8 cellular contexts compared by ENCODE assay signal in the genomic region with DNA sequence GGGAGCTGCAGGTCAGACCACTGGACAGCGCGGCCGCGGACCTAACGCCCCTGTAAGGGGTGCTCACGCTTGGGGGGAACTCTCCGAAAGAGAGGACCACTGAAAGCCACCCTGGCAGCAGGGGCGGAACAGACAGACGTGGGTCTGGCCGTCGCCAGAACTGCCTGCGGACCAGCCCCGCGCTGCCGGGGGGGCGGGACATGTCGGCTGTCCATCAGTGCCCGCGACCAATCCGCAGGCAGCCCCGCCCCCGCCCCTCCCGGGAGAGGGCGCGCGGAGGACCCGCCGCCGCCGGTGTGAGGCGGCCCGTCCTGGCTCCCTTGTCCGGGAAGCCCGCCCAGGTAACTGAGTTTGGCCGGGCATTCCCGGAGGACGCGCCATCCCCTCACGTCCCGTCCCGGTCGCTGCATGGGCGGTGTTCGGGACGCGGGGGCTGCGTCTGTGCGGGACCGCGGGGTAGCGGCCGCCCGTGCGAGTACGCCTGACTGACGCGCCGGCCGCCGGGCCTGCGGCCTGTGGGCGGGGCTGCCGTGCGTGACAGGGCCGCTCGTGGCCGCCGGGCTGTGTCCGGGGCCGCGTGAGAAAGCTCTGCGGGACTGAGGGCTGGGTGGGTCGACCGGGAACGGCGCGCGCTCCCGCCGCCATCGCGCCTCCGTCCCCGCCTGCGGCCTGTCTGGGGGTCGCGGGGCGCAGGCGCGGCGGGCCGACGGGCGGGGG. TPM values are rescaled to one million over a fixed set of nuclear protein-coding genes. Genes with fewer than 3 reads are reported as not detected.
DNase-seq lines count a peak whose midpoint lies in the region; ATAC-seq and TF ChIP-seq lines count a peak whose summit lies in the region.

No MANE protein-coding gene starts in this region.

- H3K9me3 Mint-ChIP-seq in stimulated activated naive CD8-positive, alpha-beta T cell treated with anti-CD3 and anti-CD28 coated beads, Interleukin-15, Interleukin-2, amounts not matched to agents 100 ng/mL and 50 ng/mL, for 24 hours: no peaks in the 10 kb centered on the region

- H3K4me3 Mint-ChIP-seq in stimulated activated naive CD8-positive, alpha-beta T cell treated with anti-CD3 and anti-CD28 coated beads, Interleukin-15, Interleukin-2, amounts not matched to agents 100 ng/mL and 50 ng/mL, for 24 hours: peak overlapping the region; percentile 86

- peaks cover 22% of the 10 kb centered on the region for H4K20me1 ChIP-seq in neural cell (ENCODE audit: insufficient read depth)

- peak overlapping the region; percentile 85 for H3K27ac ChIP-seq in neural cell (ENCODE audit: low read length)

- H2AFZ ChIP-seq in neural cell (ENCODE audit: low read depth, low read length): peak overlapping the region; percentile 25

- H3K9me2 ChIP-seq in neural cell (ENCODE audit: insufficient read depth, low read length): no peaks in the 10 kb centered on the region

- DNase-seq in DMS153 (lab: John Stamatoyannopoulos, UW) (peak; percentile 72), RPMI7951 (ENCODE audit: low read depth) (peak; percentile 86), activated gamma-delta T cell (lab: John Stamatoyannopoulos, UW) (peak; percentile 76), fibroblast of the conjunctiva (ENCODE audit: low read depth) (peak; percentile 60)

- H3K27me3 ChIP-seq in neural cell (ENCODE audit: insufficient read depth, low read depth, low read length): no peaks in the 10 kb centered on the region

- peak; percentile 53 for ATAC-seq in GM21529 (IDR thresholded peaks at IDR 0.05; ENCODE audit: unreplicated experiment)

- peak overlapping the region; percentile 95 for H3K9ac ChIP-seq in neural cell (ENCODE audit: low read length)

- H3K27me3 Mint-ChIP-seq in stimulated activated naive CD8-positive, alpha-beta T cell treated with anti-CD3 and anti-CD28 coated beads, Interleukin-15, Interleukin-2, amounts not matched to agents 100 ng/mL and 50 ng/mL, for 24 hours: no peaks in the 10 kb centered on the region

- H3F3A ChIP-seq in neural cell (ENCODE audit: insufficient read depth, low read length, poor library complexity, severe bottlenecking): no peaks in the 10 kb centered on the region

- H3K4me1 Mint-ChIP-seq in stimulated activated naive CD8-positive, alpha-beta T cell treated with anti-CD3 and anti-CD28 coated beads, Interleukin-15, Interleukin-2, amounts not matched to agents 100 ng/mL and 50 ng/mL, for 24 hours (ENCODE audit: low read depth): peaks cover 65% of the 10 kb centered on the region

- H3K36me3 ChIP-seq in neural cell (ENCODE audit: insufficient read depth, low read length): no peaks in the 10 kb centered on the region

- peaks cover 44% of the 10 kb centered on the region for H3K79me2 ChIP-seq in neural cell (replicated peaks; ENCODE audit: insufficient read depth, low read length)

- H3K36me3 Mint-ChIP-seq in stimulated activated naive CD8-positive, alpha-beta T cell treated with anti-CD3 and anti-CD28 coated beads, Interleukin-15, Interleukin-2, amounts not matched to agents 100 ng/mL and 50 ng/mL, for 24 hours (ENCODE audit: low read depth): peaks cover 16% of the 10 kb centered on the region

- no peak for TF ChIP-seq CTCF in neural cell (IDR thresholded peaks at IDR 0.05; ENCODE audit: poor library complexity, severe bottlenecking)

- no peak for TF ChIP-seq RAD21 in Ishikawa (IDR thresholded peaks at IDR 0.05; ENCODE audit: low read depth)
- TF ChIP-seq RAD21 in neural cell (conservative IDR thresholded peaks at IDR 0.05): no peak

- H3K27ac Mint-ChIP-seq in stimulated activated naive CD8-positive, alpha-beta T cell treated with anti-CD3 and anti-CD28 coated beads, Interleukin-15, Interleukin-2, amounts not matched to agents 100 ng/mL and 50 ng/mL, for 24 hours: no peak overlapping the region

- H3K4me3 ChIP-seq in neural cell (ENCODE audit: low read length): peak overlapping the region; percentile 87

- H3K9me3 ChIP-seq in neural cell (ENCODE audit: low read length): no peaks in the 10 kb centered on the region

- peak overlapping the region; percentile 46 for H3K4me2 ChIP-seq in neural cell (ENCODE audit: low read length)

- TF ChIP-seq EP300 in Ishikawa (IDR thresholded peaks at IDR 0.05; ENCODE audit: borderline replicate concordance): no peak
- peak; percentile 77 for TF ChIP-seq EP300 in neural cell (conservative IDR thresholded peaks at IDR 0.05; ENCODE audit: poor library complexity, severe bottlenecking)

TF ChIP-seq in Ishikawa, 13 proteins besides CTCF, POLR2A, EP300 and RAD21:
- TF ChIP-seq TEAD4 (IDR thresholded peaks at IDR 0.05) (no peak), EGR1 (IDR thresholded peaks at IDR 0.05) (peak; percentile 23), CEBPB (IDR thresholded peaks at IDR 0.05) (no peak), YY1 (IDR thresholded peaks at IDR 0.05; ENCODE audit: low read depth) (no peak), ZBTB7A (IDR thresholded peaks at IDR 0.05; ENCODE audit: low read depth) (no peak), MAX (IDR thresholded peaks at IDR 0.05) (peak; percentile 62), FOXM1 (IDR thresholded peaks at IDR 0.05; ENCODE audit: borderline replicate concordance, low read depth) (no peak), TAF1 (IDR thresholded peaks at IDR 0.05; ENCODE audit: low read depth) (peak; percentile 62; the same call in 1 of the 2 replicates), REST (IDR thresholded peaks at IDR 0.05; ENCODE audit: low read depth) (no peak)

TF ChIP-seq in neural cell, 6 proteins besides CTCF, POLR2A, EP300 and RAD21:
- TF ChIP-seq TAF1 (IDR thresholded peaks at IDR 0.05; ENCODE audit: low read depth): peak; percentile 55
- no peak for TF ChIP-seq SMC3 (conservative IDR thresholded peaks at IDR 0.05; ENCODE audit: poor library complexity)
- no peak for TF ChIP-seq EZH2 (IDR thresholded peaks at IDR 0.05; ENCODE audit: borderline replicate concordance, insufficient read depth, low read length, poor library complexity, severe bottlenecking)
- peak; percentile 56 for TF ChIP-seq REST (IDR thresholded peaks at IDR 0.05; ENCODE audit: borderline replicate concordance)
- peak; percentile 78 for TF ChIP-seq MXI1 (conservative IDR thresholded peaks at IDR 0.05; ENCODE audit: poor library complexity, severe bottlenecking)
- TF ChIP-seq POLR2AphosphoS5 (IDR thresholded peaks at IDR 0.05): peak; percentile 96

RNA-seq across cellular contexts. Expression of gene PLCG1, which starts 0.5 kb away (rescaled TPM):
- 32.4 and 38.1 TPM in 2 replicates for total RNA-seq in RPMI7951 (2014; rRNA removed; shearing (Covaris generic))
- polyA plus RNA-seq in neural cell: 164 and 243 TPM in 2 replicates
- 178 and 199 TPM in 2 replicates for polyA minus RNA-seq in neural cell

Comparison
In these comparisons a context has a peak if more than half of its experiments do, and no peak if none do; other contexts are left out.
1. Peak in every context shown above with its lines: DNase-seq, ATAC-seq, H3K4me3 ChIP-seq and H3K27ac ChIP-seq.